ENCODE assay signal across 8 cellular contexts in the genomic region with DNA sequence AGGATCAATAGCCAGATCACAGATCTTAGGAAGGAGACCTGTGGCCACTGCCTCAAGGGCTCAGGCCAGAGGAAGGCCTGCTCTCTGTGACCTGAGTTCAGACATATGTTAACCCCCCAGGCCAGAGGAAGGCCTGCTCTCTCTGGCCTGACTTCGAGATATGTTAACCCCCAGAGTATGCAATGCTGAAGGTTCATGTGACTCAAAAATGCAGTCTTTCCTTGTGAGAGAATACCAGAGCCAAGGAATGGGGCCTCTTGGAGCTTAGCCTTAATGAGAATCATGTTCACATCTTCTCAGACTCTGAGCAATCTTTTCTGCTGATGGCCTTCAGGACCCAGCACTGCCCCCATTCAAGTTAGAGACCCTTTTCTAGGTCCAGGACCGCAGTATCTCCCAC. TPM values are rescaled to one million over a fixed set of nuclear protein-coding genes. Genes with fewer than 3 reads are reported as not detected.
DNase-seq lines count a peak whose midpoint lies in the region; ATAC-seq, FAIRE-seq and TF ChIP-seq lines count a peak whose summit lies in the region.
"Had no signal": no experiment of that assay in that cellular context is flagged by ENCODE, and none has a peak within 500 bp of the region (broad histone marks: within the 10 kb centered on the region; RNA-seq: fewer than 3 reads in every experiment).

No MANE protein-coding gene starts in this region.

- no peak for FAIRE-seq in urothelium cell line (lab: Jason Lieb, UNC)

- no peak for TF ChIP-seq EP300 in stomach (IDR thresholded peaks at IDR 0.05)

- H3K27me3 ChIP-seq in right cardiac atrium (ENCODE audit: control insufficient read depth, insufficient read depth) (no peaks in the 10 kb centered on the region), stomach (no peaks in the 10 kb centered on the region)

- POLR2A ChIA-PET in HEK293 (lab: Yijun Ruan, JAX): no interaction called here

- H3K27ac ChIP-seq in HEK293 (ENCODE audit: extremely low read depth, low read depth, low read length): peak overlapping the region; percentile 19; the same call in 1 of the 2 replicates
- peak overlapping the region; percentile 66 for H3K27ac ChIP-seq in right cardiac atrium (ENCODE audit: low read length)
- H3K27ac ChIP-seq in stomach: peak overlapping the region; percentile 26 to 77 (median 64)

- TF ChIP-seq CTCF in HEK293 (tag by site-specific recombination; IDR thresholded peaks at IDR 0.05) (no peak), stomach (IDR thresholded peaks at IDR 0.05) (no peak)

- no peak for ATAC-seq in right cardiac atrium
- ATAC-seq in GM18907 (IDR thresholded peaks at IDR 0.05; ENCODE audit: unreplicated experiment): no peak

- peaks cover 81% of the 10 kb centered on the region for H3K4me1 Mint-ChIP-seq in activated T-helper 2 cell treated with anti-CD3 and anti-CD28 coated beads, Interferon-gamma antibody, Interleukin-2, Interleukin-4, amounts not matched to agents 10 μg/mL and 5 μg/mL and 100 μg/mL, durations not matched to agents 14 hours and 24 hours and 36 hours (ENCODE audit: low read depth)

- CTCF ChIA-PET in HEK293 (lab: Yijun Ruan, JAX): interaction anchor here (0.6 kb wide), 1 partner anchor 119 kb away, joined by 3 read pairs; no protein-coding TSS in a partner anchor

- H3K36me3 Mint-ChIP-seq in activated T-helper 2 cell treated with anti-CD3 and anti-CD28 coated beads, Interferon-gamma antibody, Interleukin-2, Interleukin-4, amounts not matched to agents 10 μg/mL and 5 μg/mL and 100 μg/mL, durations not matched to agents 14 hours and 24 hours and 36 hours (ENCODE audit: low read depth): peaks cover 42% of the 10 kb centered on the region

- WGBS in right cardiac atrium: 68% methylated on average over 2 of the region's 2 CpGs
- WGBS in stomach, 5 donors: 80 to 94% (median 83%) methylated on average over 2 of the region's 2 CpGs

- no peaks in the 10 kb centered on the region for H3K9me3 ChIP-seq in HEK293 (ENCODE audit: control insufficient read depth, insufficient read depth, low read depth, low read length)
- H3K9me3 ChIP-seq in right cardiac atrium (ENCODE audit: control insufficient read depth, low read length): no peaks in the 10 kb centered on the region
- H3K9me3 ChIP-seq in stomach: no peaks in the 10 kb centered on the region

- TF ChIP-seq POLR2A in stomach (IDR thresholded peaks at IDR 0.05): no peak

- no peaks in the 10 kb centered on the region for H3K27me3 Mint-ChIP-seq in activated T-helper 2 cell treated with anti-CD3 and anti-CD28 coated beads, Interferon-gamma antibody, Interleukin-2, Interleukin-4, amounts not matched to agents 10 μg/mL and 5 μg/mL and 100 μg/mL, durations not matched to agents 14 hours and 24 hours and 36 hours (ENCODE audit: low read depth)

- H3K4me1 ChIP-seq in HEK293 (ENCODE audit: control insufficient read depth, insufficient read depth, low read length) (peaks cover 41% of the 10 kb centered on the region), right cardiac atrium (ENCODE audit: control insufficient read depth, insufficient read depth, low read length) (peaks cover 47% of the 10 kb centered on the region), stomach (peaks cover 60 to 86% (median 77%) of the 10 kb centered on the region in 4 donors)

- H3K27ac Mint-ChIP-seq in activated T-helper 2 cell treated with anti-CD3 and anti-CD28 coated beads, Interferon-gamma antibody, Interleukin-2, Interleukin-4, amounts not matched to agents 10 μg/mL and 5 μg/mL and 100 μg/mL, durations not matched to agents 14 hours and 24 hours and 36 hours: peak overlapping the region; percentile 93

- no peaks in the 10 kb centered on the region for H3K36me3 ChIP-seq in HEK293 (ENCODE audit: control insufficient read depth in 2 of 2, insufficient read depth in 1 of 2, low read length in 2 of 2)
- H3K36me3 ChIP-seq in stomach: no peaks in the 10 kb centered on the region

- H3K4me3 ChIP-seq in HEK293 (ENCODE audit: low read depth, low read length) (no peak overlapping the region), right cardiac atrium (ENCODE audit: low read length) (no peak overlapping the region), stomach (no peak overlapping the region)

- intact Hi-C loops in activated T-helper 2 cell treated with anti-CD3 and anti-CD28 coated beads, Interferon-gamma antibody, Interleukin-2, Interleukin-4, amounts not matched to agents 10 μg/mL and 5 μg/mL and 100 μg/mL, durations not matched to agents 14 hours and 24 hours and 36 hours (cut with micrococcal nuclease): loop anchor here (1.0 kb wide), 3 partner anchors 36 to 174 kb away; a partner anchor contains a TSS
- intact Hi-C loops in right cardiac atrium (cut with DNase I): no loop called here
- intact Hi-C loops in stomach (cut with DNase I; ENCODE audit: low total_unique reads): no loop called here

- H3K4me3 Mint-ChIP-seq in activated T-helper 2 cell treated with anti-CD3 and anti-CD28 coated beads, Interferon-gamma antibody, Interleukin-2, Interleukin-4, amounts not matched to agents 10 μg/mL and 5 μg/mL and 100 μg/mL, durations not matched to agents 14 hours and 24 hours and 36 hours (ENCODE audit: low read depth): peak overlapping the region; percentile 26

- no peak for DNase-seq in activated T-helper 2 cell treated with anti-CD3 and anti-CD28 coated beads, Interferon-gamma antibody, Interleukin-2, Interleukin-4, amounts not matched to agents 10 μg/mL and 5 μg/mL and 100 μg/mL, durations not matched to agents 14 hours and 24 hours and 36 hours (ENCODE audit: low spot score)
- DNase-seq in right cardiac atrium: no peak
- no peak for DNase-seq in stomach
- no peak for DNase-seq in NCI-H1694 (lab: John Stamatoyannopoulos, UW)
- no peak for DNase-seq in urothelium cell line (ENCODE audit: low spot score)
- DNase-seq: NCI-H1436 had no signal

- H3K9me3 Mint-ChIP-seq in activated T-helper 2 cell treated with anti-CD3 and anti-CD28 coated beads, Interferon-gamma antibody, Interleukin-2, Interleukin-4, amounts not matched to agents 10 μg/mL and 5 μg/mL and 100 μg/mL, durations not matched to agents 14 hours and 24 hours and 36 hours: peaks cover 13% of the 10 kb centered on the region

TF ChIP-seq in HEK293, 187 proteins besides CTCF, POLR2A, EP300 and RAD21:
- no peak for TF ChIP-seq ZNF16 (tag by site-specific recombination; IDR thresholded peaks at IDR 0.05; ENCODE audit: low read depth)
- TF ChIP-seq, protein P1, sequence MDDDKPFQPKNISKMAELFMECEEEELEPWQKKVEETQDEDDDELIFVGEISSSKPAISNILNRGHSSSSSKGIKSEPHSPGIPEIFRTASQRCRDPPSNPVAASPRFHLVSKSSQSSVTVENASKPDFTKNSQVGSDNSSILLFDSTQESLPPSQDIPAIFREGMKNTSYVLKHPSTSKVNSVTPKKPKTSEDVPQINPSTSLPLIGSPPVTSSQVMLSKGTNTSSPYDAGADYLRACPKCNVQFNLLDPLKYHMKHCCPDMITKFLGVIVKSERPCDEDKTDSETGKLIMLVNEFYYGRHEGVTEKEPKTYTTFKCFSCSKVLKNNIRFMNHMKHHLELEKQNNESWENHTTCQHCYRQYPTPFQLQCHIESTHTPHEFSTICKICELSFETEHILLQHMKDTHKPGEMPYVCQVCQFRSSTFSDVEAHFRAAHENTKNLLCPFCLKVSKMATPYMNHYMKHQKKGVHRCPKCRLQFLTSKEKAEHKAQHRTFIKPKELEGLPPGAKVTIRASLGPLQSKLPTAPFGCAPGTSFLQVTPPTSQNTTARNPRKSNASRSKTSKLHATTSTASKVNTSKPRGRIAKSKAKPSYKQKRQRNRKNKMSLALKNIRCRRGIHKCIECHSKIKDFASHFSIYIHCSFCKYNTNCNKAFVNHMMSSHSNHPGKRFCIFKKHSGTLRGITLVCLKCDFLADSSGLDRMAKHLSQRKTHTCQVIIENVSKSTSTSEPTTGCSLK (tag by site-specific recombination; IDR thresholded peaks at IDR 0.05): no peak
- TF ChIP-seq ZNF571 (tag by site-specific recombination; IDR thresholded peaks at IDR 0.05): no peak
- TF ChIP-seq ZNF660 (tag by site-specific recombination; IDR thresholded peaks at IDR 0.05): no peak
- no peak for TF ChIP-seq WT1 (tag by site-specific recombination; IDR thresholded peaks at IDR 0.05)
- TF ChIP-seq, protein P2, sequence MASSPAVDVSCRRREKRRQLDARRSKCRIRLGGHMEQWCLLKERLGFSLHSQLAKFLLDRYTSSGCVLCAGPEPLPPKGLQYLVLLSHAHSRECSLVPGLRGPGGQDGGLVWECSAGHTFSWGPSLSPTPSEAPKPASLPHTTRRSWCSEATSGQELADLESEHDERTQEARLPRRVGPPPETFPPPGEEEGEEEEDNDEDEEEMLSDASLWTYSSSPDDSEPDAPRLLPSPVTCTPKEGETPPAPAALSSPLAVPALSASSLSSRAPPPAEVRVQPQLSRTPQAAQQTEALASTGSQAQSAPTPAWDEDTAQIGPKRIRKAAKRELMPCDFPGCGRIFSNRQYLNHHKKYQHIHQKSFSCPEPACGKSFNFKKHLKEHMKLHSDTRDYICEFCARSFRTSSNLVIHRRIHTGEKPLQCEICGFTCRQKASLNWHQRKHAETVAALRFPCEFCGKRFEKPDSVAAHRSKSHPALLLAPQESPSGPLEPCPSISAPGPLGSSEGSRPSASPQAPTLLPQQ (tag by site-specific recombination; IDR thresholded peaks at IDR 0.05): no peak
- no peak for TF ChIP-seq ZNF658 (tag by site-specific recombination; IDR thresholded peaks at IDR 0.05)
- TF ChIP-seq ZNF248 (tag by site-specific recombination; IDR thresholded peaks at IDR 0.05): no peak
- no peak for TF ChIP-seq ZNF140 (tag by site-specific recombination; IDR thresholded peaks at IDR 0.05)
- TF ChIP-seq ZBTB8A (tag by site-specific recombination; IDR thresholded peaks at IDR 0.05): no peak
- TF ChIP-seq, protein P3, sequence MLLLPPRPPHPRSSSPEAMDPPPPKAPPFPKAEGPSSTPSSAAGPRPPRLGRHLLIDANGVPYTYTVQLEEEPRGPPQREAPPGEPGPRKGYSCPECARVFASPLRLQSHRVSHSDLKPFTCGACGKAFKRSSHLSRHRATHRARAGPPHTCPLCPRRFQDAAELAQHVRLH (tag by site-specific recombination; IDR thresholded peaks at IDR 0.05): no peak

RNA-seq across cellular contexts. Expression of a gene that starts 36.7 kb away (rescaled TPM):
- 27.2 and 28.4 TPM in 2 replicates for total RNA-seq in activated T-helper 2 cell treated with anti-CD3 and anti-CD28 coated beads, Interferon-gamma antibody, Interleukin-2, Interleukin-4, amounts not matched to agents 10 μg/mL and 5 μg/mL and 100 μg/mL, durations not matched to agents 14 hours and 24 hours and 36 hours
- 10 to 100 TPM; 71.8 to 89.6 (median 76.2) TPM for total RNA-seq in right cardiac atrium
- 23.2 TPM for polyA plus RNA-seq in right cardiac atrium
- 10 to 100 TPM; 23.9 to 74.5 (median 50.0) TPM for total RNA-seq in stomach
- 10 to 100 TPM in 2 of 3 donors, 1 to 10 TPM in 1; 8.3 to 17.6 (median 15.9) TPM for polyA plus RNA-seq in stomach
